Comparison of ENCODE assay signal across 8 cellular contexts in genomic region chr10:49761789-49762565, GRCh38.
DNase-seq lines count a peak whose midpoint lies in the region; ATAC-seq and TF ChIP-seq lines count a peak whose summit lies in the region.

OGDHL (minus strand) TSS chr10:49762323; CDS start chr10:49758592, 3,731 bp downstream.

- DNase-seq in DMS114 treated with DMSO at 0.1 percent for 48 hours (lab: John Stamatoyannopoulos, UW; ENCODE audit: unreplicated experiment) (peak; percentile 28), GM20000 (ENCODE audit: low spot score) (peak; percentile 91), KBM-7 (peak; percentile 73), SW480 (ENCODE audit: low spot score) (peak; percentile 47), islet precursor cell (peak; percentile 85)
- no peak for DNase-seq in central memory CD8-positive, alpha-beta T cell (ENCODE audit: low spot score in 2 of 2)
- DNase-seq in stimulated activated CD4-positive, alpha-beta T cell treated with anti-CD3 and anti-CD28 coated beads, Interleukin-15, amount 100 ng/mL, for 24 hours = peak; percentile 73

- peak within 1 kb of the TSS; percentile 50 for H3K4me3 Mint-ChIP-seq in central memory CD8-positive, alpha-beta T cell

- peaks cover under 1% of the 10 kb centered on the region for H3K36me3 Mint-ChIP-seq in central memory CD8-positive, alpha-beta T cell (ENCODE audit: insufficient read depth)

- H3K4me1 Mint-ChIP-seq in central memory CD8-positive, alpha-beta T cell = no peaks in the 10 kb centered on the region

- H3K27me3 Mint-ChIP-seq in central memory CD8-positive, alpha-beta T cell = peaks cover 69% of the 10 kb centered on the region

- peaks cover 8% of the 10 kb centered on the region for H3K9me3 Mint-ChIP-seq in central memory CD8-positive, alpha-beta T cell

- no peak for TF ChIP-seq CTCF in GM20000 (IDR thresholded peaks at IDR 0.05; ENCODE audit: extremely low read depth, missing control alignments)

- no peak within 1 kb of the TSS for H3K27ac Mint-ChIP-seq in central memory CD8-positive, alpha-beta T cell (ENCODE audit: low read depth)

- no peak for ATAC-seq in central memory CD8-positive, alpha-beta T cell (replicated peaks; ENCODE audit: extremely low read depth, poor library complexity, severe bottlenecking)
- no peak for ATAC-seq in HG03196 (IDR thresholded peaks at IDR 0.05; ENCODE audit: unreplicated experiment)

- in situ Hi-C loops in KBM-7 (cut with MboI; ENCODE audit: low pct_unique_long_range_greater_than_20kb, low sequenced_read_pairs) = no loop called here

Comparison
In these comparisons a context has a peak if more than half of its experiments do, and no peak if none do; other contexts are left out.
1. DNase-seq: peak in DMS114 treated with DMSO at 0.1 percent for 48 hours (single experiment), GM20000 (single experiment), KBM-7 (single experiment), SW480 (single experiment), islet precursor cell (single experiment) and stimulated activated CD4-positive, alpha-beta T cell treated with anti-CD3 and anti-CD28 coated beads, Interleukin-15, amount 100 ng/mL, for 24 hours (single experiment); none in central memory CD8-positive, alpha-beta T cell (0 of 2).